9 cellular contexts compared by ENCODE assay signal in the genomic region with DNA sequence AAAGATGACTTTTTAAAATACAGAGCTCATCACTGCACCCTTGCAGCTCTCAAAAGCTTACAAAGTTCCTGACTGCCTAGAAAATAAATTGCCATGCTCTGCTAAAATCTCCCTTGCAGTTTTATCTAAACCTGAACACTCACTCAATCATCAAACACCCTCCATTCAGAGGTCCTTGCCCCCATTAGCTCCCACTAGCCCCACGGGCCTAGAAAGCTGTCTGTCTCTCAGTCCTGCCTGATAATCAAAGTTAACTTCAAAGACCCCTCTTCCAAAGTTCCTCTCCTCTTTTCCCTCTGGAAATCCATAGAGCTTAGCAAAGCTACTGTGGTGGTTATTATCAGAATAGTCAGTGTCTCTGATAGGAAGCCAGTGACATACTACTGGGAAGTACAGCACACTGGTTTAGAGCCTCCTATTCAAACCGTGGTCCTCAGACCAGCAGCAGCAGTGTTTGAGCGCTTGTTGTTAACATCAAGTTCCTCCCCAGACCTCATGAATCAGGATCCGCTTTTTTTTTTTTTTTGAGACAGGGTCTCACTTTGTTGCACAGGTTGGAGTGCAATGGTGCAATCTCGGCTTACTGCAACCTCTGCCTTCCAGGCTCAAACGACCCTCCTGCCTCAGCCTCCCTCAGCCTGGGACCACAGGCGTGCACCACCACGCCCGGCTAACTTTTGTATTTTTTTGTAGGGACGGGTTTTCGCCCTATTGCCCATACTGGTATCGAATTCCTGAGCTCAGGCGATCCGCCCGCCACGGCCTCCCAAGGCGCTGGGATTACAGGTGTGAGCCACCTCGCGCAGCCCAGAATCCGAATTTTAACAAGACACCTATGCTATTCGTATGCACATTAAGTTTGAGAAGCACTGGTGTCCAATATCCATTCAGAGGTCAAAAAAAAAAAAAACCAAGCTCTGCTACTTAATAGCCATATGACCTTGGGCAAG. TPM values are rescaled to one million over a fixed set of nuclear protein-coding genes. Genes with fewer than 3 reads are reported as not detected.
A peak's percentile ranks its signal among the peaks of the same experiment; 100 is the strongest.
DNase-seq lines count a peak whose midpoint lies in the region; ATAC-seq, FAIRE-seq and TF ChIP-seq lines count a peak whose summit lies in the region.
"Had no signal": no experiment of that assay in that cellular context is flagged by ENCODE, and none has a peak within 500 bp of the region (broad histone marks: within the 10 kb centered on the region; RNA-seq: fewer than 3 reads in every experiment).

No MANE protein-coding gene starts in this region.

- no peaks in the 10 kb centered on the region for H3K9me3 Mint-ChIP-seq in mesothelial cell of epicardium

- TF ChIP-seq POLR2A in body of pancreas (IDR thresholded peaks at IDR 0.05), result no peak

- intact Hi-C loops in body of pancreas (cut with DNase I) (no loop called here), posterior cingulate gyrus (cut with DNase I) (no loop called here)

- no peak for ATAC-seq in body of pancreas

- H3K27ac ChIP-seq in 22Rv1, result peak overlapping the region; percentile 66
- no peak overlapping the region for H3K27ac ChIP-seq in HUES64 (ENCODE audit: low read depth, low read length)
- H3K27ac ChIP-seq in body of pancreas, result peak overlapping the region in 2 of 4 donors; percentile 77 to 92

- peaks cover 6% of the 10 kb centered on the region for H3K36me3 Mint-ChIP-seq in mesothelial cell of epicardium

- peaks cover 4% of the 10 kb centered on the region; the same call in 1 of the 2 replicates for H3K4me1 ChIP-seq in HUES64 (ENCODE audit: insufficient read depth, low read length)
- peaks cover 51% of the 10 kb centered on the region for H3K4me1 ChIP-seq in body of pancreas

- no peak for FAIRE-seq in RCC 7860 (lab: Jason Lieb, UNC)
- FAIRE-seq: GM18507 had no signal

- H3K4me3 Mint-ChIP-seq in mesothelial cell of epicardium, result peak overlapping the region; percentile 92

- peaks cover 5% of the 10 kb centered on the region; the same call in 1 of the 2 replicates for H3K36me3 ChIP-seq in HUES64 (ENCODE audit: insufficient read depth, low read length)
- H3K36me3 ChIP-seq in body of pancreas (replicated peaks in 1 of 2; ENCODE audit: insufficient read depth in 1 of 2, low read depth in 2 of 2), result no peaks in the 10 kb centered on the region

- no peaks in the 10 kb centered on the region for H3K9me3 ChIP-seq in HUES64 (ENCODE audit: insufficient read depth, low read depth, low read length)
- H3K9me3 ChIP-seq in body of pancreas, result no peaks in the 10 kb centered on the region

- H3K9ac ChIP-seq in HUES64 (ENCODE audit: low read depth, low read length), result peak overlapping the region; percentile 90

- H3K27me3 Mint-ChIP-seq in mesothelial cell of epicardium (ENCODE audit: low read depth), result peaks cover 6% of the 10 kb centered on the region

- no peaks in the 10 kb centered on the region for H3K27me3 ChIP-seq in HUES64 (ENCODE audit: insufficient read depth, low read length)
- H3K27me3 ChIP-seq in body of pancreas, result no peaks in the 10 kb centered on the region

- DNase-seq in body of pancreas (no peak), mesothelial cell of epicardium (ENCODE audit: low spot score in 2 of 2, unreplicated experiment in 2 of 2) (no peak), amygdala (lab: John Stamatoyannopoulos, UW) (no peak), RCC 7860 (ENCODE audit: low spot score) (no peak), posterior cingulate gyrus (no peak), dedifferentiated amniotic fluid mesenchymal stem cell (ENCODE audit: extremely low spot score) (no peak)

- peak overlapping the region; percentile 87 for H3K4me3 ChIP-seq in HUES64 (ENCODE audit: low read length)
- peak overlapping the region; percentile 20 to 99 for H3K4me3 ChIP-seq in body of pancreas

- 29% methylated on average over 19 of the region's 21 CpGs for WGBS in HUES64
- 15 to 23% methylated on average over 18 to 21 of the region's 21 CpGs for WGBS in body of pancreas, 2 donors

- peak overlapping the region; percentile 97 for H3K27ac Mint-ChIP-seq in mesothelial cell of epicardium

- TF ChIP-seq CTCF in 22Rv1 (IDR thresholded peaks at IDR 0.05) (no peak), body of pancreas (IDR thresholded peaks at IDR 0.05) (no peak), mesothelial cell of epicardium (IDR thresholded peaks at IDR 0.05; ENCODE audit: unreplicated experiment) (no peak)

- peaks cover 28% of the 10 kb centered on the region for H3K4me1 Mint-ChIP-seq in mesothelial cell of epicardium

RNA-seq across cellular contexts. Expression of gene NDUFC2, which starts 1.2 kb away (rescaled TPM):
- 116 TPM for polyA plus RNA-seq in HUES64 (2013, experiment 1 of 2)
- 110 TPM for polyA plus RNA-seq in HUES64 (2013, experiment 2 of 2)
- total RNA-seq in body of pancreas (10 to 100 TPM; 53.7 to 62.0 TPM), mesothelial cell of epicardium (169 to 171 TPM (median 169 TPM) in 3 replicates)

RNA-seq across cellular contexts. Expression of gene THRSP, which starts 14.8 kb away (rescaled TPM):
- not detected for polyA plus RNA-seq in HUES64 (2013, experiment 1 of 2)
- not detected for polyA plus RNA-seq in HUES64 (2013, experiment 2 of 2)
- total RNA-seq in body of pancreas, result 1 to 10 TPM in 1 of 2 donors, not detected in 1; 6.6 TPM
- 0.31 to 0.38 TPM (median 0.32 TPM) in 3 replicates for total RNA-seq in mesothelial cell of epicardium

RNA-seq across cellular contexts. Expression of gene KCTD14, which starts 55.4 kb away (rescaled TPM):
- polyA plus RNA-seq in HUES64 (2013, experiment 1 of 2), result 17.2 TPM
- polyA plus RNA-seq in HUES64 (2013, experiment 2 of 2), result 16.9 TPM
- 10 to 100 TPM in 1 of 2 donors, 1 to 10 TPM in 1; 7.6 to 12.2 TPM for total RNA-seq in body of pancreas
- 5.4 to 6.4 TPM (median 5.4 TPM) in 3 replicates for total RNA-seq in mesothelial cell of epicardium
